8 cellular contexts compared by ENCODE assay signal in the genomic region with DNA sequence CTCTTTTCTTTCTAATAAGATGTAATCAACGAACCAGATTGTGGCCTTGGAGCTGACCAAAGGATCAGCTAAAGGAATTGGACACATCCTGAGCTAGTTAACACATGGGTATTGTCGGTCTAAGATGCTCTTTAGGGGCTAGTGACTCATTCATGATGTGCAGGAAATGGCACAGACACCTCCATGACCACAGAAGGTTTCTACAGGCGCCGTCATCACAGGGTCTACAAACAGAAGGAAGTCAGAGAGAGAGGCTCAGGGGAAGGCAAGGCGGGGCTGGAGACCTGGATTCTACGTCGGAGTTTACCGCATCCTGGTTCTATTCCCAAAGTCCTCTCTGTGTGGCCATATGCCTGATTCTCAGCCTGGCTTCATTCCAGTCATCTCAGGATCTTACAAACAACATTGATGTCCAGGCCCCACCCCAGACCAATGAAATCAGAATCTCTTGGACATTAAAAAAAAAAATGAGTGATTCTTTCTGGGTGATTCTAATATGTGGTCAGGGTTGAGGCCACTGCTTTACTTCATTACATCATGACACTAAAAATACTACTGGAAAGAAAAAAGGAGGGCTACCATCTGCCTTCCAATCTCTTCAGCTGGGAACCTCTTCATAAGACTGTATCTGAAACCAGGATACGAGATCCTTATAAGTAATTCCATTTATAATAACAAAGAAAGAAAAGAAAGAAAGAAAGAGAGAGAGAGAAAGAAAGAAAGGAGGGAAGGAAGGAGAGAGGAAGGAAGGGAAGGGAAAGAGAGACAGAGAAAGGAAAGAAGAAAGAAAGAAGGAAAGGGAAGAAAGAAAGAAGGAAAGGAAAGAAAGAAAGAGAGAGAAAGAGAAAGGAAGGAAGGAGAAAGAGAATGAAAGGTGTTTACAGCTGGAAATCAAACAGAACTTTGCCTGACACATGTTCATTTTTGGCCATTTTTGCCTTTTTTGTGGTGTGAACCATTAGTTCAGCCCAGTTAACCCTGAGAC. TPM values are rescaled to one million over a fixed set of nuclear protein-coding genes. Genes with fewer than 3 reads are reported as not detected.
A peak's percentile ranks its signal among the peaks of the same experiment; 100 is the strongest.
DNase-seq lines count a peak whose midpoint lies in the region; ATAC-seq and TF ChIP-seq lines count a peak whose summit lies in the region.

No MANE protein-coding gene starts in this region.

- no peaks in the 10 kb centered on the region for H3K4me1 ChIP-seq in neural progenitor cell

- H3K9me3 Mint-ChIP-seq in T-helper 1 cell treated with Interleukin-12 subunit alpha and Interleukin-12 subunit beta and Interleukin-4 antibody, amounts not matched to agents 30 μg/mL and 1 μg/mL, for 36 hours = peaks cover 19% of the 10 kb centered on the region
- H3K9me3 Mint-ChIP-seq in neural progenitor cell = no peaks in the 10 kb centered on the region

- H3K4me1 Mint-ChIP-seq in T-helper 1 cell treated with Interleukin-12 subunit alpha and Interleukin-12 subunit beta and Interleukin-4 antibody, amounts not matched to agents 30 μg/mL and 1 μg/mL, for 36 hours (ENCODE audit: low read depth) = peaks cover 28% of the 10 kb centered on the region
- H3K4me1 Mint-ChIP-seq in neural progenitor cell = no peaks in the 10 kb centered on the region

- ATAC-seq in GM18508 (IDR thresholded peaks at IDR 0.05; ENCODE audit: insufficient read depth, unreplicated experiment) (peak; percentile 62), HG02973 (IDR thresholded peaks at IDR 0.05; ENCODE audit: unreplicated experiment) (peak; percentile 76)

- no peak for TF ChIP-seq CTCF in astrocyte of the spinal cord (IDR thresholded peaks at IDR 0.05; ENCODE audit: low read depth, low read length)
- TF ChIP-seq CTCF in neural progenitor cell (IDR thresholded peaks at IDR 0.05) = no peak

- H3F3A ChIP-seq in neural progenitor cell (ENCODE audit: low read depth) = no peaks in the 10 kb centered on the region

- H4K20me1 ChIP-seq in neural progenitor cell (ENCODE audit: low read depth) = no peaks in the 10 kb centered on the region

- H3K9me3 ChIP-seq in neural progenitor cell (ENCODE audit: low read depth) = no peaks in the 10 kb centered on the region

- peak overlapping the region; percentile 41 for H3K4me3 Mint-ChIP-seq in T-helper 1 cell treated with Interleukin-12 subunit alpha and Interleukin-12 subunit beta and Interleukin-4 antibody, amounts not matched to agents 30 μg/mL and 1 μg/mL, for 36 hours
- H3K4me3 Mint-ChIP-seq in neural progenitor cell = no peak overlapping the region

- H3K27ac ChIP-seq in substantia nigra (ENCODE audit: low read depth, low read length, poor library complexity, severe bottlenecking) = no peak overlapping the region
- no peak overlapping the region for H3K27ac ChIP-seq in neural progenitor cell

- peaks cover 4% of the 10 kb centered on the region for H3K36me3 Mint-ChIP-seq in T-helper 1 cell treated with Interleukin-12 subunit alpha and Interleukin-12 subunit beta and Interleukin-4 antibody, amounts not matched to agents 30 μg/mL and 1 μg/mL, for 36 hours (ENCODE audit: low read depth)
- no peaks in the 10 kb centered on the region for H3K36me3 Mint-ChIP-seq in neural progenitor cell

- no peaks in the 10 kb centered on the region for H3K79me2 ChIP-seq in neural progenitor cell (ENCODE audit: low read depth)

- peak overlapping the region; percentile 71 for H3K27ac Mint-ChIP-seq in T-helper 1 cell treated with Interleukin-12 subunit alpha and Interleukin-12 subunit beta and Interleukin-4 antibody, amounts not matched to agents 30 μg/mL and 1 μg/mL, for 36 hours
- no peak overlapping the region for H3K27ac Mint-ChIP-seq in neural progenitor cell

- in situ Hi-C loops in astrocyte of the spinal cord (cut with HindIII; ENCODE audit: low sequenced_read_pairs) = no loop called here

- no peak overlapping the region for H2AFZ ChIP-seq in neural progenitor cell (replicated peaks)

- peaks cover 31% of the 10 kb centered on the region for H3K27me3 Mint-ChIP-seq in T-helper 1 cell treated with Interleukin-12 subunit alpha and Interleukin-12 subunit beta and Interleukin-4 antibody, amounts not matched to agents 30 μg/mL and 1 μg/mL, for 36 hours (ENCODE audit: low read depth)
- no peaks in the 10 kb centered on the region for H3K27me3 Mint-ChIP-seq in neural progenitor cell (ENCODE audit: insufficient read depth, low read depth)

- H3K4me3 ChIP-seq in astrocyte of the spinal cord (ENCODE audit: low read depth, low read length) (no peak overlapping the region), neural progenitor cell (no peak overlapping the region)

- DNase-seq in astrocyte of the spinal cord (ENCODE audit: low read depth, low spot score) (peak; percentile 99), substantia nigra (lab: John Stamatoyannopoulos, UW) (no peak), posterior vena cava (ENCODE audit: low spot score) (no peak), neural progenitor cell (ENCODE audit: low spot score) (no peak)
- peak; percentile 61 for DNase-seq in stimulated activated CD4-positive, alpha-beta T cell treated with anti-CD3 and anti-CD28 coated beads, Interleukin-2, amount 100 ng/mL, for 4 hours (ENCODE audit: low read depth)

- no peak overlapping the region for H3K9ac ChIP-seq in neural progenitor cell

- H3K36me3 ChIP-seq in neural progenitor cell = no peaks in the 10 kb centered on the region

- H3K27me3 ChIP-seq in neural progenitor cell = no peaks in the 10 kb centered on the region

- no peak overlapping the region for H3K4me2 ChIP-seq in neural progenitor cell

- intact Hi-C loops in posterior vena cava (cut with DNase I) = no loop called here

RNA-seq across cellular contexts. Expression of a gene that starts 11.6 kb away (rescaled TPM):
- 1 to 10 TPM; 2.3 to 3.4 TPM for total RNA-seq in posterior vena cava
- not detected in 2 replicates for total RNA-seq in neural progenitor cell (ENCODE audit: low replicate concordance)

Comparison
In these comparisons a context has a peak if more than half of its experiments do, and no peak if none do; other contexts are left out.
1. DNase-seq: peak in astrocyte of the spinal cord (single experiment) and stimulated activated CD4-positive, alpha-beta T cell treated with anti-CD3 and anti-CD28 coated beads, Interleukin-2, amount 100 ng/mL, for 4 hours (single experiment); none in substantia nigra (0 of 49), posterior vena cava (single experiment) and neural progenitor cell (single experiment).